In genomic region chr13:33285420-33286124, GRCh38 we compare ENCODE assay signal across 8 cellular contexts. TPM values are rescaled to one million over a fixed set of nuclear protein-coding genes. Genes with fewer than 3 reads are reported as not detected.
DNase-seq lines count a peak whose midpoint lies in the region; ATAC-seq, FAIRE-seq and TF ChIP-seq lines count a peak whose summit lies in the region.

Gene STARD13 (minus strand): TSS chr13:33285755. CDS start chr13:33285638, 117 bp downstream.

- DNase-seq in GM12864 (ENCODE audit: low read depth) = no peak
- peak; percentile 23 for DNase-seq in NCI-H2196 (lab: John Stamatoyannopoulos, UW; ENCODE audit: unreplicated experiment)
- DNase-seq in amniotic epithelial cell (ENCODE audit: low read depth) = peak; percentile 94
- peak; percentile 93 to 98 for DNase-seq in cardiac muscle cell (ENCODE audit: low read depth in 1 of 2, low spot score in 1 of 2)
- no peak for DNase-seq in effector CD8-positive, alpha-beta T cell (lab: John Stamatoyannopoulos, UW)

- H3K27me3 ChIP-seq in cardiac muscle cell (no peaks in the 10 kb centered on the region), neutrophil (peaks cover 38% of the 10 kb centered on the region)

- H3K36me3 ChIP-seq in cardiac muscle cell = no peaks in the 10 kb centered on the region
- no peaks in the 10 kb centered on the region for H3K36me3 ChIP-seq in neutrophil

- H3K9me3 ChIP-seq in cardiac muscle cell (ENCODE audit: low read depth) (no peaks in the 10 kb centered on the region), neutrophil (no peaks in the 10 kb centered on the region)

- H3K4me3 ChIP-seq in GM12864 (ENCODE audit: low read depth, low read length) = peak within 1 kb of the TSS; percentile 72
- peak within 1 kb of the TSS; percentile 49 for H3K4me3 ChIP-seq in cardiac muscle cell
- H3K4me3 ChIP-seq in neutrophil (ENCODE audit: low read depth in 1 of 2, low read length in 1 of 2) = peak within 1 kb of the TSS; percentile 42 to 45

- peak; percentile 66 for ATAC-seq in HG02623 (IDR thresholded peaks at IDR 0.05; ENCODE audit: unreplicated experiment)

- FAIRE-seq in A204.1 (lab: Jason Lieb, UNC) = peak; percentile 93

- TF ChIP-seq CTCF in GM12864 (IDR thresholded peaks at IDR 0.05; ENCODE audit: low read depth, low read length, missing control alignments) (no peak), cardiac muscle cell (IDR thresholded peaks at IDR 0.05; ENCODE audit: low read depth, low read length) (peak; percentile 51), neutrophil (IDR thresholded peaks at IDR 0.05) (no peak)

- H3K27ac ChIP-seq in cardiac muscle cell (peak within 1 kb of the TSS; percentile 88), neutrophil (no peak within 1 kb of the TSS)

- H3K4me1 ChIP-seq in cardiac muscle cell (ENCODE audit: low read depth) (peaks cover 17% of the 10 kb centered on the region), neutrophil (ENCODE audit: control insufficient read depth in 1 of 2, insufficient read depth in 1 of 2, low read depth in 1 of 2, low read length in 1 of 2) (peaks cover 14 to 15% of the 10 kb centered on the region in 2 experiments)

RNA-seq across cellular contexts. Expression of gene STARD13, which starts in this region (rescaled TPM):
- total RNA-seq in cardiac muscle cell = 23.5 and 23.8 TPM in 2 replicates
- polyA plus RNA-seq in cardiac muscle cell = 15.7 and 16.5 TPM in 2 replicates

Comparison
In these comparisons a context has a peak if more than half of its experiments do, and no peak if none do; other contexts are left out.
1. DNase-seq: peak in NCI-H2196 (single experiment), amniotic epithelial cell (single experiment) and cardiac muscle cell (2 of 2); none in GM12864 (single experiment) and effector CD8-positive, alpha-beta T cell (single experiment).
2. Peak in every context shown above with its lines, with median percentiles within 50 percentile points of each other: H3K4me3 ChIP-seq.